ENCODE assay signal across 25 cellular contexts in the genomic region with DNA sequence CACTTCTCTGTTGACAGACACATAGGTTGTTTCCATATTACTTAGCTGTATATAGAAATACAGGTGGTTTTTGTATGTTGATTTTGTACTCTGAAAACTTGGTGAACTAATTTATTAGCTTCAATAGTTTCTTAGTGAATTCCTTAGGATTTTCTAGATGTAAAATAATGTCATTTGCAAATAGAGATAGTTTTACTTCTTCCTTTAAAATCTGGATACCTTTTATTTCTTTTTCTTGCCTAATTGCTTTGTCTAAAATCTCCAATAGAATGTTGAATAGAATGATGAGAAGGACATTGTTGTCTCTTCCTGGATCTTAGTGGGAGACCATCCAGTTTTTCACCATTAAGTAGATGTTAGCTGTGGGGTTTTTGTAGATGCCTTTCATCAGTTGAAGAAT.
"Had no signal": no experiment of that assay in that cellular context is flagged by ENCODE, and none has a peak within 500 bp of the region (broad histone marks: within the 10 kb centered on the region; RNA-seq: fewer than 3 reads in every experiment).

No MANE protein-coding gene starts in this region.

- H3K27me3 ChIP-seq: adrenal gland, breast epithelium had no signal

- H3K27ac ChIP-seq: adrenal gland, breast epithelium had no signal

- H3K27ac Mint-ChIP-seq: activated CD8-positive, alpha-beta T cell treated with anti-CD3 and anti-CD28 coated beads, Interleukin-2, amount 10 ng/mL, durations not matched to agents 7 days and 5 days; activated naive CD4-positive, alpha-beta T cell treated with anti-CD3 and anti-CD28 coated beads for 36 hours; activated naive CD8-positive, alpha-beta T cell treated with anti-CD3 and anti-CD28 coated beads, Interleukin-2, amount 10 ng/mL, durations not matched to agents 7 days and 5 days; activated T-cell treated with anti-CD3 and anti-CD28 coated beads, Interleukin-2, amount 50 U/mL, for 24 hours; WTC11 had no signal

- H3K4me1 ChIP-seq: adrenal gland, breast epithelium had no signal

- H3K4me3 Mint-ChIP-seq: activated CD8-positive, alpha-beta T cell treated with anti-CD3 and anti-CD28 coated beads, Interleukin-2, amount 10 ng/mL, durations not matched to agents 7 days and 5 days; WTC11 had no signal

- ATAC-seq: activated CD8-positive, alpha-beta T cell treated with anti-CD3 and anti-CD28 coated beads, Interleukin-2, amount 10 ng/mL, durations not matched to agents 7 days and 5 days; T-helper 17 cell; WTC11 had no signal

- H3K27me3 Mint-ChIP-seq: activated naive CD8-positive, alpha-beta T cell treated with anti-CD3 and anti-CD28 coated beads, Interleukin-2, amount 10 ng/mL, durations not matched to agents 7 days and 5 days; activated T-cell treated with anti-CD3 and anti-CD28 coated beads, Interleukin-2, amount 50 U/mL, for 24 hours; T-helper 17 cell had no signal

- DNase-seq: activated CD4-positive, alpha-beta T cell treated with anti-CD3 and anti-CD28 coated beads for 48 hours; activated CD4-positive, alpha-beta T cell treated with anti-CD3 and anti-CD28 coated beads, Interleukin-2, amount 50 U/mL, for 4 hours; activated CD4-positive, CD25-positive, alpha-beta regulatory T cell treated with anti-CD3 and anti-CD28 coated beads, Interleukin-2, amount 50 U/mL, for 72 hours; activated CD8-positive, alpha-beta memory T cell treated with anti-CD3 and anti-CD28 coated beads, Interleukin-2, amount 50 U/mL, for 48 hours; activated CD8-positive, alpha-beta T cell treated with anti-CD3 and anti-CD28 coated beads, Interleukin-2, amount 10 ng/mL, durations not matched to agents 7 days and 5 days; activated gamma-delta T cell; activated naive CD4-positive, alpha-beta T cell treated with anti-CD3 and anti-CD28 coated beads for 36 hours; activated naive CD8-positive, alpha-beta T cell treated with anti-CD3 and anti-CD28 coated beads, Interleukin-2, amount 10 ng/mL, durations not matched to agents 7 days and 5 days; activated T-cell treated with anti-CD3 and anti-CD28 coated beads, Interleukin-2, amount 50 U/mL, for 24 hours; adrenal gland; anterior cingulate cortex; caudate nucleus; MM.1S; NCI-H1105; NCI-H1436 treated with DMSO at 0.1 percent for 48 hours; NCI-H187; NCI-H2081; NCI-H510A treated with DMSO at 0.1 percent for 48 hours; NCI-H69; NK-92 treated with Interleukin-12 subunit alpha and Interleukin-12 subunit beta, amount 100 ng/mL, for 24 hours; SHP77 treated with DMSO at 0.1 percent for 48 hours; T-helper 17 cell; T-helper 9 cell had no signal

- H3K36me3 ChIP-seq: adrenal gland, breast epithelium had no signal

- H3K4me3 ChIP-seq: adrenal gland had no signal
